ENCODE assay signal across 10 cellular contexts in the genomic region with DNA sequence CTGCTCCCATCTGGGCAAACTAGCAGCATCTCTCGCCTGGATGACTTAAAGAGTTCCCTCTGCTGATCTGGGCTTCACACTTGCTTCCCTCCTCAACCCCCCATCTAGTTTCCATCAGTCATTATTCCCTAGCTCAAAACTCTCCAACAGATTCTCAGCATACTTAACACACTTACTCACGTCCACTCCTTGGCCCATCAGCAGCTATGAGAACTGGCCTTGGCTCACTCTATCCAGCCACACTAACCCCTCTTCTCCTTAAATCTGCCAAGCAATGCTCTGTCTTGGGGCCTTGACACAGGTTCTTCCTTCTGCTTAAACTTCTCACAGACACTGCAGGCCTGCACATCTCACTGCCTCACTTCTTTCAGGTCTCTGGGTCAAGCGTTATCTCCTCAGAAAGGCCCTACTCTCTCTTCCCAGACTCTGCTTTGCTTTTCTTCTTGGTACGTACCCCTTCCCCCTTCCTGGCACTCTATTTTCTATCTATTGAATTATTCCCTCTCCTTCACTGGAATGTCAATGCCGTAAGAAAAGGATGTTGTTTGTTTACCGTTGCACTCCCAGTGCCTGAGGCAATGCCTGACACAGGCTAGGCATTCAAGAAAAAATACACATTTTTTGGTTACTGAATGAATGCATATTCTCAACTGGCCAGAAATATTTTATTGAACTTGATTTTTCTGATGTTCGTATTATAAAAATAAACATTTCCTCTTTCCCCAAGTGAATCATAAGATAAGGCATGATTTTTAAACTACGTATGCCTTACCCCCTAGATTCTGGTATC. TPM values are rescaled to one million over a fixed set of nuclear protein-coding genes. Genes with fewer than 3 reads are reported as not detected.
DNase-seq lines count a peak whose midpoint lies in the region; ATAC-seq and TF ChIP-seq lines count a peak whose summit lies in the region.
"Had no signal": no experiment of that assay in that cellular context is flagged by ENCODE, and none has a peak within 500 bp of the region (broad histone marks: within the 10 kb centered on the region; RNA-seq: fewer than 3 reads in every experiment).

No MANE protein-coding gene starts in this region.

- H3K9me3 ChIP-seq in RWPE2 (ENCODE audit: severe bottlenecking) (no peaks in the 10 kb centered on the region), psoas muscle (no peaks in the 10 kb centered on the region)
- H3K9me3 ChIP-seq in CD4-positive, alpha-beta memory T cell (ENCODE audit: control insufficient read depth in 1 of 2, low read length in 2 of 2) = no peaks in the 10 kb centered on the region
- no peaks in the 10 kb centered on the region for H3K9me3 ChIP-seq in CD4-positive, alpha-beta T cell (ENCODE audit: control insufficient read depth, low read length)

- H3K4me1 Mint-ChIP-seq in Calu3 (ENCODE audit: low read depth, unreplicated experiment) = peaks cover 43% of the 10 kb centered on the region
- no peaks in the 10 kb centered on the region for H3K4me1 Mint-ChIP-seq in CD4-positive, alpha-beta memory T cell
- H3K4me1 Mint-ChIP-seq in activated CD4-positive, alpha-beta T cell treated with anti-CD3 and anti-CD28 coated beads, Interleukin-2, amount 10 ng/mL, durations not matched to agents 24 days and 14 days = no peaks in the 10 kb centered on the region
- no peaks in the 10 kb centered on the region for H3K4me1 Mint-ChIP-seq in CD4-positive, alpha-beta T cell (ENCODE audit: low read depth)

- H3K4me1 ChIP-seq in RWPE2 (ENCODE audit: insufficient read depth, poor library complexity, severe bottlenecking) = peaks cover 39% of the 10 kb centered on the region
- H3K4me1 ChIP-seq in psoas muscle = peaks cover 25% of the 10 kb centered on the region
- no peaks in the 10 kb centered on the region for H3K4me1 ChIP-seq in CD4-positive, alpha-beta memory T cell (ENCODE audit: insufficient read depth, low read length)

- H3K4me3 Mint-ChIP-seq in Calu3 (ENCODE audit: low read depth, unreplicated experiment) = peak overlapping the region; percentile 6
- no peak overlapping the region for H3K4me3 Mint-ChIP-seq in CD4-positive, alpha-beta memory T cell
- H3K4me3 Mint-ChIP-seq in activated CD4-positive, alpha-beta T cell treated with anti-CD3 and anti-CD28 coated beads, Interleukin-2, amount 10 ng/mL, durations not matched to agents 24 days and 14 days = no peak overlapping the region
- H3K4me3 Mint-ChIP-seq in CD4-positive, alpha-beta T cell = no peak overlapping the region

- H3K36me3 ChIP-seq in RWPE2 (ENCODE audit: low read depth) = no peaks in the 10 kb centered on the region
- no peaks in the 10 kb centered on the region for H3K36me3 ChIP-seq in psoas muscle (ENCODE audit: insufficient read depth in 1 of 2, low read depth in 1 of 2)
- H3K36me3 ChIP-seq in CD4-positive, alpha-beta memory T cell (ENCODE audit: insufficient read depth, low read length) = no peaks in the 10 kb centered on the region

- no peaks in the 10 kb centered on the region for H3K9me3 Mint-ChIP-seq in Calu3 (ENCODE audit: low read depth, unreplicated experiment)
- H3K9me3 Mint-ChIP-seq in CD4-positive, alpha-beta memory T cell = peaks cover 0 to 6% (median 1%) of the 10 kb centered on the region in 8 donors
- H3K9me3 Mint-ChIP-seq in activated CD4-positive, alpha-beta T cell treated with anti-CD3 and anti-CD28 coated beads, Interleukin-2, amount 10 ng/mL, durations not matched to agents 24 days and 14 days = no peaks in the 10 kb centered on the region
- H3K9me3 Mint-ChIP-seq in CD4-positive, alpha-beta T cell = no peaks in the 10 kb centered on the region

- H3K27me3 ChIP-seq in RWPE2 (ENCODE audit: insufficient read depth, poor library complexity, severe bottlenecking) (no peaks in the 10 kb centered on the region), psoas muscle (ENCODE audit: insufficient read depth in 3 of 3, low read length in 2 of 3) (no peaks in the 10 kb centered on the region)
- no peaks in the 10 kb centered on the region for H3K27me3 ChIP-seq in CD4-positive, alpha-beta memory T cell (ENCODE audit: insufficient read depth, low read length)
- no peaks in the 10 kb centered on the region for H3K27me3 ChIP-seq in CD4-positive, alpha-beta T cell (ENCODE audit: control insufficient read depth, insufficient read depth, low read length)

- TF ChIP-seq CTCF in Calu3 (IDR thresholded peaks at IDR 0.05; ENCODE audit: unreplicated experiment) (no peak), RWPE2 (IDR thresholded peaks at IDR 0.05; ENCODE audit: poor library complexity, severe bottlenecking) (no peak), psoas muscle (IDR thresholded peaks at IDR 0.05) (no peak), GM10266 (IDR thresholded peaks at IDR 0.05; ENCODE audit: control insufficient read depth, insufficient read depth, low read depth, missing control alignments) (no peak)
- no peak for TF ChIP-seq CTCF in CD4-positive, alpha-beta T cell (IDR thresholded peaks at IDR 0.05)

- BruUV-seq in Calu3 (replicated peaks; lab: Mats Ljungman, UMichigan) = no TSS peak

- H3K4me3 ChIP-seq in RWPE2 (ENCODE audit: severe bottlenecking) (no peak overlapping the region), psoas muscle (no peak overlapping the region)
- no peak overlapping the region for H3K4me3 ChIP-seq in CD4-positive, alpha-beta memory T cell (ENCODE audit: low read length in 2 of 2)

- 66 to 76% (median 74%) methylated on average over 8 of the region's 8 CpGs for WGBS in psoas muscle, 3 donors

- no peaks in the 10 kb centered on the region for H3K36me3 Mint-ChIP-seq in Calu3 (ENCODE audit: insufficient read depth, unreplicated experiment)
- no peaks in the 10 kb centered on the region for H3K36me3 Mint-ChIP-seq in CD4-positive, alpha-beta memory T cell
- no peaks in the 10 kb centered on the region for H3K36me3 Mint-ChIP-seq in activated CD4-positive, alpha-beta T cell treated with anti-CD3 and anti-CD28 coated beads, Interleukin-2, amount 10 ng/mL, durations not matched to agents 24 days and 14 days (ENCODE audit: low read depth)
- no peaks in the 10 kb centered on the region for H3K36me3 Mint-ChIP-seq in CD4-positive, alpha-beta T cell (ENCODE audit: low read depth)

- intact Hi-C loops in Calu3 (cut with micrococcal nuclease; ENCODE audit: unreplicated experiment) (loop anchor here (1.0 kb wide), 1 partner anchor 560 kb away; no protein-coding TSS in a partner anchor), psoas muscle (cut with DNase I) (no loop called here)
- intact Hi-C loops in CD4-positive, alpha-beta memory T cell (cut with micrococcal nuclease) = no loop called here
- intact Hi-C loops in activated CD4-positive, alpha-beta T cell treated with anti-CD3 and anti-CD28 coated beads, Interleukin-2, amount 10 ng/mL, durations not matched to agents 24 days and 14 days (cut with micrococcal nuclease) = no loop called here
- intact Hi-C loops in CD4-positive, alpha-beta T cell (cut with DNase I, micrococcal nuclease) = no loop called here

- POLR2A ChIA-PET in CD4-positive, alpha-beta memory T cell (lab: Charles Lee; ENCODE audit: partially characterized antibody) = no interaction called here
- POLR2A ChIA-PET in CD4-positive, alpha-beta T cell (lab: Charles Lee) = no interaction called here

- H3K27me3 Mint-ChIP-seq in Calu3 (ENCODE audit: unreplicated experiment) = no peaks in the 10 kb centered on the region
- H3K27me3 Mint-ChIP-seq in CD4-positive, alpha-beta memory T cell = peaks cover 4 to 7% of the 10 kb centered on the region in 2 donors
- H3K27me3 Mint-ChIP-seq in activated CD4-positive, alpha-beta T cell treated with anti-CD3 and anti-CD28 coated beads, Interleukin-2, amount 10 ng/mL, durations not matched to agents 24 days and 14 days = peaks cover 16% of the 10 kb centered on the region
- H3K27me3 Mint-ChIP-seq in CD4-positive, alpha-beta T cell = no peaks in the 10 kb centered on the region

- H3K27ac ChIP-seq in RWPE2 (ENCODE audit: poor library complexity, severe bottlenecking) (peak overlapping the region; percentile 94), psoas muscle (peak overlapping the region; percentile 32)
- H3K27ac ChIP-seq in CD4-positive, alpha-beta memory T cell (ENCODE audit: low read depth, low read length) = no peak overlapping the region
- no peak overlapping the region for H3K27ac ChIP-seq in CD4-positive, alpha-beta T cell (ENCODE audit: low read depth, low read length)

- peak overlapping the region; percentile 19 for H3K27ac Mint-ChIP-seq in Calu3 (ENCODE audit: unreplicated experiment)
- no peak overlapping the region for H3K27ac Mint-ChIP-seq in CD4-positive, alpha-beta memory T cell
- H3K27ac Mint-ChIP-seq in activated CD4-positive, alpha-beta T cell treated with anti-CD3 and anti-CD28 coated beads, Interleukin-2, amount 10 ng/mL, durations not matched to agents 24 days and 14 days = no peak overlapping the region
- no peak overlapping the region for H3K27ac Mint-ChIP-seq in CD4-positive, alpha-beta T cell

- CTCF ChIA-PET in Calu3 (lab: Charles Lee) = interaction anchor here (0.6 kb wide), 1 partner anchor 160 kb away, joined by 3 read pairs; no protein-coding TSS in a partner anchor
- CTCF ChIA-PET in CD4-positive, alpha-beta memory T cell (lab: Charles Lee; ENCODE audit: partially characterized antibody) = no interaction called here
- CTCF ChIA-PET in CD4-positive, alpha-beta T cell (lab: Charles Lee) = no interaction called here

- no peak for DNase-seq in Calu3
- DNase-seq in RWPE2 (ENCODE audit: low spot score) = peak; percentile 66
- peak; percentile 96 for DNase-seq in fibroblast of peridontal ligament (ENCODE audit: extremely low read depth)
- DNase-seq in psoas muscle = no peak
- no peak for DNase-seq in CD4-positive, alpha-beta memory T cell
- no peak for DNase-seq in activated CD4-positive, alpha-beta T cell treated with anti-CD3 and anti-CD28 coated beads, Interleukin-2, amount 10 ng/mL, durations not matched to agents 24 days and 14 days
- no peak for DNase-seq in GM10266 (ENCODE audit: extremely low spot score)
- DNase-seq in CD4-positive, alpha-beta T cell = no peak
- DNase-seq: activated CD4-positive, CD25-positive, alpha-beta regulatory T cell; central memory CD4-positive, alpha-beta T cell had no signal

- ATAC-seq in RWPE2 (ENCODE audit: low read depth) (peak; percentile 90), psoas muscle (peak; percentile 68 to 81 (median 75))
- ATAC-seq in CD4-positive, alpha-beta T cell (ENCODE audit: poor library complexity) = no peak

RNA-seq across cellular contexts. Expression of gene GNG12, which starts 41.4 kb away (rescaled TPM):
- total RNA-seq in Calu3 (2022) = 72.2 and 85.6 TPM in 2 replicates
- 10 to 100 TPM; 18.6 to 25.1 (median 20.3) TPM for total RNA-seq in psoas muscle
- polyA plus RNA-seq in psoas muscle = 10 to 100 TPM in 1 of 3 donors, 1 to 10 TPM in 2; 8.9 to 15.2 (median 9.0) TPM
- not detected for total RNA-seq in CD4-positive, alpha-beta memory T cell
- polyA plus RNA-seq in CD4-positive, alpha-beta memory T cell = not detected
- 0.05 TPM in 2 replicates for total RNA-seq in activated CD4-positive, alpha-beta T cell treated with anti-CD3 and anti-CD28 coated beads, Interleukin-2, amount 10 ng/mL, durations not matched to agents 24 days and 14 days
- not detected for total RNA-seq in CD4-positive, alpha-beta T cell

Comparison
In these comparisons a context has a peak if more than half of its experiments do, and no peak if none do; other contexts are left out.
1. DNase-seq: peak in RWPE2 (single experiment) and fibroblast of peridontal ligament (single experiment); none in Calu3 (single experiment), psoas muscle (0 of 2), CD4-positive, alpha-beta memory T cell (0 of 5), activated CD4-positive, alpha-beta T cell treated with anti-CD3 and anti-CD28 coated beads, Interleukin-2, amount 10 ng/mL, durations not matched to agents 24 days and 14 days (single experiment), GM10266 (single experiment) and CD4-positive, alpha-beta T cell (0 of 10).
2. H3K27ac ChIP-seq: peak in RWPE2 (single experiment) and psoas muscle (single experiment); none in CD4-positive, alpha-beta memory T cell (single experiment) and CD4-positive, alpha-beta T cell (single experiment).
3. RNA of gene GNG12, which starts 41.4 kb away (total RNA-seq): 72.2 to 85.6 TPM in Calu3 and 18.6 to 25.1 TPM in psoas muscle; 0.05 TPM in activated CD4-positive, alpha-beta T cell treated with anti-CD3 and anti-CD28 coated beads, Interleukin-2, amount 10 ng/mL, durations not matched to agents 24 days and 14 days, not detected in CD4-positive, alpha-beta T cell and not detected in CD4-positive, alpha-beta memory T cell; every median in the first group is over 10 times any median in the second.